19 cellular contexts compared by ENCODE assay signal in the genomic region with DNA sequence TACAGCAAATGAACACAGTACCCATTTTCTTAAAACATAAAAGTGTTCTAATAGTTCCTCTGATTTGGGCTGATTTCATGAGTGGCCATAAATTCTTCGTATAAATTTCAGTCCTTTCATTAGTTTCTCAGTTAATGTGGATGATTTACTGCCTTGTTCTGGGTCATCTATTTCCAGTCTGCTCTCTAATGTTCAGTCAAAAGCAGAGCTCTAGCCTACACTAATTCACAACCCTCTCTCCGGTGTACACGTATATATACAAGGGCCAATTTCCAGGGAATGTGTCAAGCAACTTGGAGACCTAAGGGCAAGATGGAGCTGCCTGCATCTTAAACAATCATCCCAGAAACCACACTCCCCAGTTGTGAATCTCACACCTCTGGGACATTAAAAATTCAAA.
A peak's percentile ranks its signal among the peaks of the same experiment; 100 is the strongest.
DNase-seq lines count a peak whose midpoint lies in the region; ATAC-seq and TF ChIP-seq lines count a peak whose summit lies in the region.
"Had no signal": no experiment of that assay in that cellular context is flagged by ENCODE, and none has a peak within 500 bp of the region (broad histone marks: within the 10 kb centered on the region; RNA-seq: fewer than 3 reads in every experiment).

No MANE protein-coding gene starts in this region.

- no peak overlapping the region for H3K4me3 ChIP-seq in gastroesophageal sphincter
- no peak overlapping the region for H3K4me3 ChIP-seq in CD8-positive, alpha-beta T cell (ENCODE audit: low read depth, low read length)
- no peak overlapping the region for H3K4me3 ChIP-seq in aorta (ENCODE audit: low read length in 2 of 2)
- H3K4me3 ChIP-seq: A549, GM23248 had no signal

- TF ChIP-seq POLR2A in gastroesophageal sphincter (IDR thresholded peaks at IDR 0.05) = no peak

- TF ChIP-seq CTCF in gastroesophageal sphincter (IDR thresholded peaks at IDR 0.05) (no peak), nephron progenitor cell (IDR thresholded peaks at IDR 0.05) (no peak)
- no peak for TF ChIP-seq CTCF in CD8-positive, alpha-beta T cell (IDR thresholded peaks at IDR 0.05)

- WGBS in gastroesophageal sphincter (ENCODE audit: low coverage in 1 of 2), 2 donors = 54 to 60% methylated on average over 2 to 3 of the region's 3 CpGs
- WGBS in aorta, 2 donors = 56 to 60% methylated on average over 3 of the region's 3 CpGs

- peak overlapping the region; percentile 64 for H3K27ac Mint-ChIP-seq in activated T-cell treated with anti-CD3 and anti-CD28 coated beads, Interleukin-2, amount 50 U/mL, for 72 hours
- peak overlapping the region; percentile 92 for H3K27ac Mint-ChIP-seq in nephron progenitor cell
- H3K27ac Mint-ChIP-seq in CD8-positive, alpha-beta T cell = no peak overlapping the region

- no peaks in the 10 kb centered on the region for H3K9me3 ChIP-seq in gastroesophageal sphincter
- H3K9me3 ChIP-seq in CD8-positive, alpha-beta T cell (ENCODE audit: low read length) = peaks cover 3% of the 10 kb centered on the region
- H3K9me3 ChIP-seq in aorta (ENCODE audit: control insufficient read depth, low read length) = no peaks in the 10 kb centered on the region
- H3K9me3 ChIP-seq: A549 had no signal

- ATAC-seq in activated T-cell treated with anti-CD3 and anti-CD28 coated beads, Interleukin-2, amount 50 U/mL, for 72 hours (replicated peaks in 1 of 2) = no peak
- ATAC-seq in gastroesophageal sphincter = no peak
- ATAC-seq in CD8-positive, alpha-beta T cell = no peak
- no peak for ATAC-seq in aorta (ENCODE audit: low FRiP score)
- ATAC-seq in HG03460 (IDR thresholded peaks at IDR 0.05; ENCODE audit: unreplicated experiment) = no peak
- ATAC-seq: HCT116 had no signal

- no peaks in the 10 kb centered on the region for H3K27me3 ChIP-seq in gastroesophageal sphincter
- H3K27me3 ChIP-seq in CD8-positive, alpha-beta T cell (ENCODE audit: insufficient read depth, low read length) = no peaks in the 10 kb centered on the region
- no peaks in the 10 kb centered on the region for H3K27me3 ChIP-seq in aorta (ENCODE audit: control insufficient read depth in 1 of 2, insufficient read depth in 2 of 2, low read length in 1 of 2)

- peaks cover 13% of the 10 kb centered on the region for H3K4me1 Mint-ChIP-seq in activated T-cell treated with anti-CD3 and anti-CD28 coated beads, Interleukin-2, amount 50 U/mL, for 72 hours (ENCODE audit: low read depth)
- H3K4me1 Mint-ChIP-seq in nephron progenitor cell = peaks cover 62% of the 10 kb centered on the region
- no peaks in the 10 kb centered on the region for H3K4me1 Mint-ChIP-seq in CD8-positive, alpha-beta T cell (ENCODE audit: low read depth)

- POLR2A ChIA-PET in CD8-positive, alpha-beta T cell (lab: Charles Lee) = no interaction called here

- no peak for DNase-seq in activated T-cell treated with anti-CD3 and anti-CD28 coated beads, Interleukin-2, amount 50 U/mL, for 72 hours
- DNase-seq in activated T-cell treated with anti-CD3 and anti-CD28 coated beads for 4 hours = no peak
- DNase-seq in nephron progenitor cell = no peak
- peak; percentile 14 for DNase-seq in superior temporal gyrus (ENCODE audit: extremely low spot score)
- no peak for DNase-seq in CD8-positive, alpha-beta T cell
- DNase-seq in aorta = no peak
- DNase-seq: C1 segment of cervical spinal cord, DMS 273 treated with DMSO at 0.1 percent for 48 hours, GM23248, KBM-7, NCI-H1436, NCI-H2029, NCI-H2171 treated with DMSO at 0.1 percent for 48 hours, NCI-H510A, SHP77 treated with DMSO at 0.1 percent for 48 hours had no signal

- H3K27ac ChIP-seq in gastroesophageal sphincter (peak overlapping the region in 3 of 4 donors; percentile 55 to 72 (median 62)), aorta (ENCODE audit: low read depth in 1 of 2, low read length in 2 of 2) (no peak overlapping the region)
- no peak overlapping the region for H3K27ac ChIP-seq in CD8-positive, alpha-beta T cell (ENCODE audit: low read depth, low read length)
- H3K27ac ChIP-seq: A549, GM23248 had no signal

- intact Hi-C loops in CD8-positive, alpha-beta T cell (cut with DNase I, micrococcal nuclease) = no loop called here
- intact Hi-C loops in aorta (cut with DNase I) = no loop called here

- no peaks in the 10 kb centered on the region for H3K9me3 Mint-ChIP-seq in activated T-cell treated with anti-CD3 and anti-CD28 coated beads, Interleukin-2, amount 50 U/mL, for 72 hours
- peaks cover 28% of the 10 kb centered on the region for H3K9me3 Mint-ChIP-seq in nephron progenitor cell
- no peaks in the 10 kb centered on the region for H3K9me3 Mint-ChIP-seq in CD8-positive, alpha-beta T cell

- H3K4me3 Mint-ChIP-seq in activated T-cell treated with anti-CD3 and anti-CD28 coated beads, Interleukin-2, amount 50 U/mL, for 72 hours = no peak overlapping the region
- H3K4me3 Mint-ChIP-seq in nephron progenitor cell = no peak overlapping the region
- H3K4me3 Mint-ChIP-seq in CD8-positive, alpha-beta T cell = no peak overlapping the region

- peaks cover 7 to 33% (median 8%) of the 10 kb centered on the region in 3 donors for H3K4me1 ChIP-seq in gastroesophageal sphincter
- no peaks in the 10 kb centered on the region for H3K4me1 ChIP-seq in CD8-positive, alpha-beta T cell (ENCODE audit: insufficient read depth, low read length)
- no peaks in the 10 kb centered on the region for H3K4me1 ChIP-seq in aorta (ENCODE audit: control insufficient read depth in 1 of 2, insufficient read depth in 2 of 2, low read length in 2 of 2)
- H3K4me1 ChIP-seq: A549 had no signal

- H3K36me3 Mint-ChIP-seq in activated T-cell treated with anti-CD3 and anti-CD28 coated beads, Interleukin-2, amount 50 U/mL, for 72 hours (ENCODE audit: insufficient read depth in 2 of 2) = peaks cover 4 to 11% of the 10 kb centered on the region in 2 donors
- H3K36me3 Mint-ChIP-seq in nephron progenitor cell (ENCODE audit: low read depth) = peaks cover 31% of the 10 kb centered on the region
- peaks cover 65% of the 10 kb centered on the region for H3K36me3 Mint-ChIP-seq in CD8-positive, alpha-beta T cell

- H3K36me3 ChIP-seq in gastroesophageal sphincter = peaks cover 0 to 6% of the 10 kb centered on the region in 2 donors
- H3K36me3 ChIP-seq in CD8-positive, alpha-beta T cell (ENCODE audit: insufficient read depth, low read length) = peaks cover 9% of the 10 kb centered on the region
- H3K36me3 ChIP-seq in aorta (ENCODE audit: control insufficient read depth in 1 of 2, insufficient read depth in 2 of 2, low read length in 1 of 2) = no peaks in the 10 kb centered on the region

- CTCF ChIA-PET in CD8-positive, alpha-beta T cell (lab: Charles Lee) = interaction anchor here (1.0 kb wide), 1 partner anchor 27 kb away, joined by 3 read pairs; no protein-coding TSS in a partner anchor

- no peaks in the 10 kb centered on the region for H3K27me3 Mint-ChIP-seq in activated T-cell treated with anti-CD3 and anti-CD28 coated beads, Interleukin-2, amount 50 U/mL, for 72 hours (ENCODE audit: low read depth)
- H3K27me3 Mint-ChIP-seq in nephron progenitor cell (ENCODE audit: low read depth, poor library complexity) = no peaks in the 10 kb centered on the region
- no peaks in the 10 kb centered on the region for H3K27me3 Mint-ChIP-seq in CD8-positive, alpha-beta T cell (ENCODE audit: low read depth)

- no peak for TF ChIP-seq EP300 in gastroesophageal sphincter (IDR thresholded peaks at IDR 0.05)

Comparison
In these comparisons a context has a peak if more than half of its experiments do, and no peak if none do; other contexts are left out.
1. H3K27ac ChIP-seq: peak in gastroesophageal sphincter (3 of 4); none in CD8-positive, alpha-beta T cell (single experiment) and aorta (0 of 2).